18 cellular contexts compared by ENCODE assay signal in genomic region chr2:214503568-214503967, GRCh38.
DNase-seq lines count a peak whose midpoint lies in the region; ATAC-seq and TF ChIP-seq lines count a peak whose summit lies in the region.
"Had no signal": no experiment of that assay in that cellular context is flagged by ENCODE, and none has a peak within 500 bp of the region (broad histone marks: within the 10 kb centered on the region; RNA-seq: fewer than 3 reads in every experiment).

No MANE protein-coding gene starts in this region.

- TF ChIP-seq CTCF in suprapubic skin (IDR thresholded peaks at IDR 0.05): no peak
- TF ChIP-seq CTCF in lower leg skin (IDR thresholded peaks at IDR 0.05): no peak

- WGBS in suprapubic skin: 73% methylated on average over 1 of the region's 1 CpG
- WGBS in lower leg skin, 2 donors: 84 to 90% methylated on average over 1 of the region's 1 CpG

- intact Hi-C loops in lower leg skin (cut with DNase I; ENCODE audit: low total_unique reads): no loop called here

- no peaks in the 10 kb centered on the region for H3K36me3 ChIP-seq in suprapubic skin
- H3K36me3 ChIP-seq: BLaER1 treated with 17β-estradiol and CSF1 and Interleukin-3, amounts not matched to agents 10 nM and 100 nM; SJSA1 had no signal

- no peaks in the 10 kb centered on the region for H3K9me3 ChIP-seq in suprapubic skin
- H3K9me3 ChIP-seq: BLaER1 treated with 17β-estradiol and CSF1 and Interleukin-3, amounts not matched to agents 10 nM and 100 nM; SJSA1 had no signal

- H3K27me3 ChIP-seq in suprapubic skin: no peaks in the 10 kb centered on the region
- H3K27me3 ChIP-seq: BLaER1 treated with 17β-estradiol and CSF1 and Interleukin-3, amounts not matched to agents 10 nM and 100 nM; SJSA1 had no signal

- no peaks in the 10 kb centered on the region for H3K4me1 ChIP-seq in suprapubic skin
- H3K4me1 ChIP-seq: BLaER1 treated with 17β-estradiol and CSF1 and Interleukin-3, amounts not matched to agents 10 nM and 100 nM; SJSA1 had no signal

- no peak overlapping the region for H3K4me3 ChIP-seq in suprapubic skin
- H3K4me3 ChIP-seq in lower leg skin (ENCODE audit: low read depth, poor library complexity, severe bottlenecking): no peak overlapping the region
- H3K4me3 ChIP-seq: BLaER1 treated with 17β-estradiol and CSF1 and Interleukin-3, amounts not matched to agents 10 nM and 100 nM; SJSA1 had no signal

- H3K27ac ChIP-seq in suprapubic skin: no peak overlapping the region
- H3K27ac ChIP-seq: BLaER1 treated with 17β-estradiol and CSF1 and Interleukin-3, amounts not matched to agents 10 nM and 100 nM; SJSA1 had no signal

- TF ChIP-seq EP300 in suprapubic skin (IDR thresholded peaks at IDR 0.05): no peak

- peak; percentile 57 for ATAC-seq in GM18499 (IDR thresholded peaks at IDR 0.05; ENCODE audit: insufficient read depth, unreplicated experiment)
- peak; percentile 80 for ATAC-seq in GM18870 (IDR thresholded peaks at IDR 0.05; ENCODE audit: unreplicated experiment)
- ATAC-seq in HG02852 (IDR thresholded peaks at IDR 0.05; ENCODE audit: unreplicated experiment): peak; percentile 73
- ATAC-seq in HG03469 (IDR thresholded peaks at IDR 0.05; ENCODE audit: unreplicated experiment): peak; percentile 46

- TF ChIP-seq POLR2A in suprapubic skin (IDR thresholded peaks at IDR 0.05): no peak
- no peak for TF ChIP-seq POLR2A in lower leg skin (IDR thresholded peaks at IDR 0.05)

- DNase-seq in suprapubic skin (ENCODE audit: low spot score in 2 of 2): no peak
- DNase-seq in stimulated activated CD4-positive, alpha-beta T cell treated with anti-CD3 and anti-CD28 coated beads, Interleukin-12 subunit alpha, Interleukin-12 subunit beta, amount 100 ng/mL, for 4 hours: no peak
- no peak for DNase-seq in lower leg skin (ENCODE audit: low spot score in 2 of 2)
- DNase-seq in NCI-H226: no peak
- DNase-seq: CD8-positive, alpha-beta memory T cell; DND-41; NCI-H1048; NCI-H1436 treated with DMSO at 0.1 percent for 48 hours; NCI-H2029 treated with DMSO at 0.1 percent for 48 hours; NCI-H510A treated with DMSO at 0.1 percent for 48 hours; NCI-H82; SW 1271 had no signal
